ENCODE assay signal across 25 cellular contexts in the genomic region with DNA sequence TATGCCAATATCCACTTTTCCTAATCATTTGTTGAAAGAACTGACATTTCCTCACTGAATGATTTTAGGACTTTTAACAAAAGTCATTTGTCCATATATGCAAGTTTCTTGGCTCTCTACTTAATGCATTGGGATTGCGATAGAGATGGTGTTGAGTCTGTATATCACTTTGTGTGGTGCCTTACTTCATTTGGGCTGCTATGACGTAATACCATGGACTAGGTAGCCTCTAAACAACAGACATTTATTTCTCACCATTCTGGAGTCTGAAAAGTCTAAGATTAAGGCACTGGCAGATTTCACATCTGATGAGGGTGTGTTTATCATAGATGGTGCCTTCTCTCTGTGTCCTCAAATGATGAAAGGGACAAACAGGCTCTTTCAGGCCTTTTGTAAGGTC.
"Had no signal": no experiment of that assay in that cellular context is flagged by ENCODE, and none has a peak within 500 bp of the region (broad histone marks: within the 10 kb centered on the region; RNA-seq: fewer than 3 reads in every experiment).

No MANE protein-coding gene starts in this region.

- H3K27ac ChIP-seq: colonic mucosa, epithelial cell of prostate, esophagus squamous epithelium, gastrocnemius medialis, heart right ventricle, left lung, lower lobe of right lung had no signal

- DNase-seq: colonic mucosa; cortex of kidney; effector CD8-positive, alpha-beta T cell; effector memory CD8-positive, alpha-beta T cell; endodermal cell; erythroblast; esophagus squamous epithelium; foreskin fibroblast; foreskin melanocyte; gastrocnemius medialis; glutamatergic neuron; head of caudate nucleus; heart right ventricle; hippocampal formation; left cardiac atrium; left lung; left ventricle myocardium superior; lower lobe of right lung; mesenchymal stem cell; mucosa of descending colon; naive B cell had no signal

- H3K36me3 ChIP-seq: colonic mucosa, esophagus squamous epithelium, gastrocnemius medialis, heart right ventricle, left lung, lower lobe of right lung had no signal

- H3K4me3 ChIP-seq: colonic mucosa, esophagus squamous epithelium, gastrocnemius medialis, heart right ventricle, left lung, lower lobe of right lung, mucosa of descending colon had no signal

- H3K4me1 ChIP-seq: colonic mucosa, esophagus squamous epithelium, gastrocnemius medialis, heart right ventricle, left lung, lower lobe of right lung had no signal

- FAIRE-seq: endometrium, keratinocyte had no signal

- H3K27me3 ChIP-seq: colonic mucosa, esophagus squamous epithelium, gastrocnemius medialis, left lung had no signal

- H3K9me3 ChIP-seq: colonic mucosa, gastrocnemius medialis, lower lobe of right lung, mucosa of descending colon had no signal

- ATAC-seq: effector memory CD8-positive, alpha-beta T cell; esophagus mucosa; gastrocnemius medialis; heart right ventricle; left cardiac atrium; left lung; left ventricle myocardium superior; lower lobe of right lung; mucosa of descending colon had no signal
